Comparison of ENCODE assay signal across 8 cellular contexts in genomic region chr1:21869620-21870121, GRCh38. TPM values are rescaled to one million over a fixed set of nuclear protein-coding genes. Genes with fewer than 3 reads are reported as not detected.
DNase-seq lines count a peak whose midpoint lies in the region; ATAC-seq and TF ChIP-seq lines count a peak whose summit lies in the region.

No MANE protein-coding gene starts in this region.

- no peak overlapping the region for H3K4me3 ChIP-seq in MG63
- no peak overlapping the region for H3K4me3 ChIP-seq in vagina

- peaks cover 16% of the 10 kb centered on the region for H3K4me1 ChIP-seq in vagina

- peak overlapping the region; percentile 44 for H3K27ac ChIP-seq in vagina

- H3K36me3 ChIP-seq in MG63 (peaks cover 75% of the 10 kb centered on the region), vagina (peaks cover 0 to 49% of the 10 kb centered on the region in 2 donors)

- peak; percentile 60 for ATAC-seq in left lobe of liver
- no peak for ATAC-seq in GM18868 (IDR thresholded peaks at IDR 0.05; ENCODE audit: unreplicated experiment)

- no peak for TF ChIP-seq CTCF in vagina (IDR thresholded peaks at IDR 0.05)

- H3K9me3 ChIP-seq in MG63 (no peaks in the 10 kb centered on the region), vagina (no peaks in the 10 kb centered on the region)

- no peaks in the 10 kb centered on the region for H3K27me3 ChIP-seq in MG63
- no peaks in the 10 kb centered on the region for H3K27me3 ChIP-seq in vagina

- DNase-seq in ACHN (peak; percentile 91), MG63 (peak; percentile 93), T47D (ENCODE audit: low read depth in 1 of 2, low spot score in 1 of 2) (peak; percentile 67 to 73), left lobe of liver (ENCODE audit: low spot score) (no peak), vagina (ENCODE audit: extremely low spot score in 2 of 2) (no peak), erythroblast (lab: John Stamatoyannopoulos, UW) (no peak), NCI-H2227 (lab: John Stamatoyannopoulos, UW; ENCODE audit: unreplicated experiment) (no peak)

- intact Hi-C loops in vagina (cut with DNase I) = no loop called here

- TF ChIP-seq POLR2A in vagina (IDR thresholded peaks at IDR 0.05) = no peak
- TF ChIP-seq POLR2A in erythroblast (IDR thresholded peaks at IDR 0.05; ENCODE audit: low read length) = no peak

- in situ Hi-C loops in ACHN (cut with HindIII; ENCODE audit: low pct_ligation_motif_present, low pct_unique_long_range_greater_than_20kb, low sequenced_read_pairs) = no loop called here
- in situ Hi-C loops in T47D (cut with HindIII; ENCODE audit: low pct_unique_long_range_greater_than_20kb, low sequenced_read_pairs) = no loop called here

RNA-seq across cellular contexts. Expression of gene LDLRAD2, which starts 57.6 kb away (rescaled TPM):
- not detected in 2 replicates for total RNA-seq in MG63 (2014; rRNA removed; shearing (Covaris generic); ENCODE audit: low replicate concordance)
- total RNA-seq in left lobe of liver = not detected
- total RNA-seq in vagina = not detected

Comparison
In these comparisons a context has a peak if more than half of its experiments do, and no peak if none do; other contexts are left out.
1. DNase-seq: peak in ACHN (single experiment), MG63 (single experiment) and T47D (2 of 2); none in left lobe of liver (single experiment), vagina (0 of 2), erythroblast (0 of 2) and NCI-H2227 (single experiment).